In the genomic region with DNA sequence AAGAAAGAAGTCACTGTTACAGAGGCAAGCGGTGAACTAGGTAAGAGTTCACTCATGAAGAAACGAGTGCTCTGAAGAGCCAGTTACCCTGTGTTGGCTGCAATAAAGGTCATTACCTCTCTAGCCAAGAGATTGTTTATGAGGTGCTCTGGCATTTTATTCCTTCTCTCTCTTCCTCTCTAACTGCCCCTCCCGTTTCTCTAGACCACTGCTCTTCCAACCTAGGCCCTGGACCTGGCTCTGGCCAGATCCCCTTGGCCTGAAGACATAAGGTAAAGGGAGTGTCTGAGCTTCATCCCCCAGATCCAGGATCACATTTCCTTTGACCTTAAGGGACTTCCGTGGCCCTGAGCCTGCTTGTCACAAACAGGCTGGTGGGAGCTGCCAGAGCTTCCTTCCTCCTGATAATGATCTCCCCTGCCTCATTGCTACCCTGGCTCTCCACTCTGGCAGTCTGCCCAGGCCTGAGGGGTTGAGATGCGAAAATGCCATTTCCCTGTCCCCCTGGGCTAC, we compare ENCODE assay signal across 11 cellular contexts. TPM values are rescaled to one million over a fixed set of nuclear protein-coding genes. Genes with fewer than 3 reads are reported as not detected.
DNase-seq lines count a peak whose midpoint lies in the region; ATAC-seq lines count a peak whose summit lies in the region.
"Had no signal": no experiment of that assay in that cellular context is flagged by ENCODE, and none has a peak within 500 bp of the region (broad histone marks: within the 10 kb centered on the region; RNA-seq: fewer than 3 reads in every experiment).

No MANE protein-coding gene starts in this region.

- H4K8ac ChIP-seq in trophoblast cell (ENCODE audit: low read depth, low read length) = no peak overlapping the region

- no peaks in the 10 kb centered on the region for H3K36me3 Mint-ChIP-seq in effector memory CD8-positive, alpha-beta T cell (ENCODE audit: insufficient read depth)
- H3K36me3 Mint-ChIP-seq: natural killer cell had no signal

- no peak overlapping the region for H3K4me3 ChIP-seq in trophoblast cell (ENCODE audit: low read depth, low read length)
- H3K4me3 ChIP-seq: ascending aorta had no signal

- H2AK5ac ChIP-seq in trophoblast cell (ENCODE audit: low read length) = no peak overlapping the region

- H3K36me3 ChIP-seq in trophoblast cell (ENCODE audit: control insufficient read depth in 1 of 2, insufficient read depth in 2 of 2, low read length in 2 of 2) = no peaks in the 10 kb centered on the region
- H3K36me3 ChIP-seq: ascending aorta had no signal

- no peak overlapping the region for H2BK5ac ChIP-seq in trophoblast cell (ENCODE audit: low read depth, low read length, poor library complexity)

- H3K9me3 ChIP-seq in trophoblast cell (ENCODE audit: insufficient read depth, low read depth, low read length) = no peaks in the 10 kb centered on the region
- H3K9me3 ChIP-seq: ascending aorta had no signal

- no peak overlapping the region for H3K4ac ChIP-seq in trophoblast cell (ENCODE audit: low read depth, low read length)

- DNase-seq in EH (ENCODE audit: low read depth) = peak; percentile 8
- DNase-seq in OCI-M1 (lab: John Stamatoyannopoulos, UW) = peak; percentile 55
- DNase-seq in effector memory CD8-positive, alpha-beta T cell = no peak
- peak; percentile 21 to 59 for DNase-seq in trophoblast cell
- no peak for DNase-seq in NCI-H187 treated with DMSO at 0.1 percent for 48 hours (lab: John Stamatoyannopoulos, UW)
- DNase-seq: natural killer cell; stimulated activated naive CD8-positive, alpha-beta T cell treated with anti-CD3 and anti-CD28 coated beads, Interleukin-15, amount 100 ng/mL, for 72 hours had no signal

- no peak overlapping the region for H2BK120ac ChIP-seq in trophoblast cell (ENCODE audit: insufficient read depth, low read length, poor library complexity)

- no peak overlapping the region for H4K91ac ChIP-seq in trophoblast cell (ENCODE audit: low read depth, low read length)

- H3K9me3 Mint-ChIP-seq in effector memory CD8-positive, alpha-beta T cell = no peaks in the 10 kb centered on the region
- H3K9me3 Mint-ChIP-seq: natural killer cell; stimulated activated naive CD8-positive, alpha-beta T cell treated with anti-CD3 and anti-CD28 coated beads, Interleukin-15, amount 100 ng/mL, for 72 hours had no signal

- no peak overlapping the region for H4K12ac ChIP-seq in trophoblast cell (ENCODE audit: low read depth, low read length)

- H3K14ac ChIP-seq in trophoblast cell (ENCODE audit: low read length) = no peak overlapping the region

- H3K27me3 Mint-ChIP-seq in effector memory CD8-positive, alpha-beta T cell = peaks cover 26 to 28% of the 10 kb centered on the region in 2 donors

- H3K4me1 Mint-ChIP-seq in effector memory CD8-positive, alpha-beta T cell (ENCODE audit: low read depth in 2 of 2) = peaks cover 0 to 8% of the 10 kb centered on the region in 2 donors
- H3K4me1 Mint-ChIP-seq: natural killer cell; stimulated activated naive CD8-positive, alpha-beta T cell treated with anti-CD3 and anti-CD28 coated beads, Interleukin-15, amount 100 ng/mL, for 72 hours had no signal

- no peak overlapping the region for H3K23ac ChIP-seq in trophoblast cell (ENCODE audit: low read length)

- H3K27me3 ChIP-seq in trophoblast cell (ENCODE audit: insufficient read depth, low read length) = no peaks in the 10 kb centered on the region
- H3K27me3 ChIP-seq: ascending aorta had no signal

- no peak overlapping the region for H3K4me2 ChIP-seq in trophoblast cell (ENCODE audit: low read length)

- H3K79me2 ChIP-seq in trophoblast cell (ENCODE audit: control insufficient read depth, insufficient read depth, low read length, poor library complexity) = no peaks in the 10 kb centered on the region

- no peak overlapping the region for H2AFZ ChIP-seq in trophoblast cell (ENCODE audit: insufficient read depth, low read length, poor library complexity)

- ATAC-seq in effector memory CD8-positive, alpha-beta T cell (replicated peaks) = peak; percentile 64
- no peak for ATAC-seq in GM18502 (IDR thresholded peaks at IDR 0.05; ENCODE audit: poor library complexity, unreplicated experiment)
- ATAC-seq in HG03039 (IDR thresholded peaks at IDR 0.05; ENCODE audit: unreplicated experiment) = no peak
- no peak for ATAC-seq in GM21576 (IDR thresholded peaks at IDR 0.05; ENCODE audit: unreplicated experiment)
- ATAC-seq: natural killer cell; stimulated activated naive CD8-positive, alpha-beta T cell treated with anti-CD3 and anti-CD28 coated beads, Interleukin-15, amount 100 ng/mL, for 72 hours had no signal

- no peak overlapping the region for H2BK12ac ChIP-seq in trophoblast cell (ENCODE audit: low read length)

- WGBS in trophoblast cell (ENCODE audit: extremely low coverage, insufficient coverage, insufficient read length) = no CpG with 5 or more reads among the region's 5 CpGs

- H3K27ac ChIP-seq in trophoblast cell (ENCODE audit: low read depth, low read length) = no peak overlapping the region
- H3K27ac ChIP-seq: ascending aorta had no signal

- H3K79me1 ChIP-seq in trophoblast cell (ENCODE audit: low read length) = peaks cover 4% of the 10 kb centered on the region

- peak overlapping the region in 1 of 2 donors; percentile 1 for H3K27ac Mint-ChIP-seq in effector memory CD8-positive, alpha-beta T cell
- H3K27ac Mint-ChIP-seq: natural killer cell had no signal

- H3K9ac ChIP-seq in trophoblast cell (ENCODE audit: low read length) = no peak overlapping the region

- no peak overlapping the region for H3K4me3 Mint-ChIP-seq in effector memory CD8-positive, alpha-beta T cell
- H3K4me3 Mint-ChIP-seq: natural killer cell; stimulated activated naive CD8-positive, alpha-beta T cell treated with anti-CD3 and anti-CD28 coated beads, Interleukin-15, amount 100 ng/mL, for 72 hours had no signal

- H3K18ac ChIP-seq in trophoblast cell (ENCODE audit: low read length) = no peak overlapping the region

- H3K4me1 ChIP-seq in trophoblast cell (ENCODE audit: control insufficient read depth in 1 of 2, insufficient read depth in 2 of 2, low read length in 2 of 2) = peaks cover 16 to 26% of the 10 kb centered on the region in 2 experiments

RNA-seq across cellular contexts. Expression of a gene that starts 2.0 kb away (rescaled TPM):
- polyA plus RNA-seq in trophoblast cell (2013) = 0.38 and 0.49 TPM in 2 replicates

RNA-seq across cellular contexts. Expression of a gene that starts 9.6 kb away (rescaled TPM):
- polyA plus RNA-seq in trophoblast cell (2013) = not detected in 2 replicates

RNA-seq across cellular contexts. Expression of a gene that starts 13.5 kb away (rescaled TPM):
- not detected in 2 replicates for polyA plus RNA-seq in trophoblast cell (2013)

RNA-seq across cellular contexts. Expression of a gene that starts 14.1 kb away (rescaled TPM):
- polyA plus RNA-seq in trophoblast cell (2013) = not detected in 2 replicates

RNA-seq across cellular contexts. Expression of a gene that starts 19.3 kb away (rescaled TPM):
- 18.2 and 19.0 TPM in 2 replicates for polyA plus RNA-seq in trophoblast cell (2013)

Comparison
In these comparisons a context has a peak if more than half of its experiments do, and no peak if none do; other contexts are left out.
1. DNase-seq: peak in EH (single experiment), OCI-M1 (single experiment) and trophoblast cell (2 of 2); none in effector memory CD8-positive, alpha-beta T cell (0 of 3) and NCI-H187 treated with DMSO at 0.1 percent for 48 hours (single experiment).